ENCODE assay signal across 19 cellular contexts in the genomic region with DNA sequence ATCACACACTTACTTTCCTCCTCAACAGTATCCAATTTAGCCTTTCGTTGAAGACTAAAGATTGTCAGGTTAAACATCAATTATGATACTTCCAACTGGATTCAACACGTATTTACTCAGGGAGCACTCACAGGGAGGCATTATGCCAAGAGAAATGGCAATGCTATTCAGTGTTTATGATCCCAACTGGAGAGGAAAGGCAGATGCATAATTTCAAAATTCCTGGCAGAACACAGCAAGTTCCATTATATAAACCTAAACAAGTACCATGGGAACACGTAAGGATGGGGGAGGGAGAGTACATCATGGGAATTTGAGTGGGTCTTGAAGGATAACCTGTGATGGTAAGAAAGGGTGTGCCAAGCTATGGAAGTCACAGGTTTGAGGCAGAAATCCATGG.
DNase-seq lines count a peak whose midpoint lies in the region; TF ChIP-seq lines count a peak whose summit lies in the region.
"Had no signal": no experiment of that assay in that cellular context is flagged by ENCODE, and none has a peak within 500 bp of the region (broad histone marks: within the 10 kb centered on the region; RNA-seq: fewer than 3 reads in every experiment).

No MANE protein-coding gene starts in this region.

- H3K27ac ChIP-seq in ovary = no peak overlapping the region
- H3K27ac ChIP-seq: brain microvascular endothelial cell, hepatocyte, VCaP had no signal

- H3K4me3 ChIP-seq in fibroblast of pulmonary artery (replicated peaks; ENCODE audit: low read depth, low read length) = no peak overlapping the region
- no peak overlapping the region for H3K4me3 ChIP-seq in ovary
- H3K4me3 ChIP-seq: hepatocyte had no signal

- H3K4me1 ChIP-seq in ovary (ENCODE audit: insufficient read depth) = no peaks in the 10 kb centered on the region

- H3K36me3 ChIP-seq in ovary = no peaks in the 10 kb centered on the region
- H3K36me3 ChIP-seq: brain microvascular endothelial cell had no signal

- no peaks in the 10 kb centered on the region for H3K9me3 ChIP-seq in ovary

- DNase-seq in AG08395 (ENCODE audit: low spot score) (peak; percentile 0), NCI-H1092 treated with DMSO at 0.1 percent for 48 hours (lab: John Stamatoyannopoulos, UW) (peak; percentile 84), NCI-H69 (lab: John Stamatoyannopoulos, UW) (peak; percentile 90), fibroblast of pulmonary artery (ENCODE audit: low read depth) (peak; percentile 26), cerebellar nuclear complex (lab: John Stamatoyannopoulos, UW) (no peak), nucleus accumbens (lab: John Stamatoyannopoulos, UW) (no peak), ovary (no peak)
- no peak for DNase-seq in activated CD4-positive, alpha-beta T cell treated with anti-CD3 and anti-CD28 coated beads, Interleukin-2, amount 50 U/mL, for 1 hour
- DNase-seq: activated naive CD8-positive, alpha-beta T cell treated with anti-CD3 and anti-CD28 coated beads, Interleukin-2, amount 10 ng/mL, durations not matched to agents 7 days and 5 days; brain microvascular endothelial cell; CD4-positive, alpha-beta T cell; EL; HFFc6; Kasumi-1; midbrain; stimulated activated CD4-positive, alpha-beta T cell treated with anti-CD3 and anti-CD28 coated beads, Interleukin-1b, Interleukin-23, amount 100 ng/mL, for 48 hours; T-cell had no signal

- TF ChIP-seq EP300 in ovary (IDR thresholded peaks at IDR 0.05) = no peak

- WGBS in ovary, 3 donors = 17 to 24% (median 19%) methylated on average over 3 of the region's 3 CpGs

- TF ChIP-seq CTCF in fibroblast of pulmonary artery (IDR thresholded peaks at IDR 0.05; ENCODE audit: low read length, missing control alignments) = no peak
- no peak for TF ChIP-seq CTCF in ovary (IDR thresholded peaks at IDR 0.05)

- TF ChIP-seq POLR2A in ovary (IDR thresholded peaks at IDR 0.05) = no peak

- intact Hi-C loops in ovary (cut with DNase I) = no loop called here

- H3K27me3 ChIP-seq in ovary = no peaks in the 10 kb centered on the region
- H3K27me3 ChIP-seq: brain microvascular endothelial cell, hepatocyte had no signal

Comparison
In these comparisons a context has a peak if more than half of its experiments do, and no peak if none do; other contexts are left out.
1. DNase-seq: peak in AG08395 (single experiment), NCI-H1092 treated with DMSO at 0.1 percent for 48 hours (single experiment), NCI-H69 (single experiment) and fibroblast of pulmonary artery (single experiment); none in cerebellar nuclear complex (0 of 2), nucleus accumbens (0 of 56), ovary (0 of 5) and activated CD4-positive, alpha-beta T cell treated with anti-CD3 and anti-CD28 coated beads, Interleukin-2, amount 50 U/mL, for 1 hour (single experiment).